In the genomic region with DNA sequence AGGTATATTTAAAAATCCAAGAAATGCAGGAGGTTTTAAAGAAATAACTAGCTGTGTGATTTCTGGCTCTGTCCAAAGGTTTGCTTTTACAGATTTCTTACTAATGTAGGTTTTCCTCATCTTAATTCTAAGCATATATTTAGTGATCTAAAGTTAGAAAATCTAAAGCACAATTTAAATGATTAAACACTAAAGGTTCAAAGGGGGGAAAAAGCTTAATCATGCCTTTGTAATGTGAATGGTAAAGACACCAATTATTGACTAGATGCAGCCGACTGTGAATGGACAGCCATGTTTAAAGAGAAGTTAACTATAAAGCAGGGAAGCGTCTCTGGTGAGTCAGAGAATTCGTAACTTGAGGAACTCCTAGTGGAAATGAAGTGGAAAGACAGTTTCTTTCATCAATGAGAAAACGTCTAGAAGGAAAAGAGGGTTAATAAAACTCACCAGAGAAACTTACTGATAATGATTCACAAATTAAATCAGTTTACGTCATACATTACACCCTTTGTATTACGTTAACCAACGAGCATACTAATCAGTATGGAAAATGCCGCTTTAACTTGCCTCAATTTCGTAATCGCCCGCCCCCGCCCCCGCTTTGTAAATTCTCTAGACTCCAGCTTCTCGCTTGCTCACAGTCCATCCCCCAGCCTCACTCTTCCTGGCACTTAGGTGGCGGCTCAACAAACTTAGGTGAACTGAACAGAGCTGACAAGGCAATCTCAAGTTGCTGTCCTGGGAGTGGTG, we compare ENCODE assay signal across 7 cellular contexts. TPM values are rescaled to one million over a fixed set of nuclear protein-coding genes. Genes with fewer than 3 reads are reported as not detected.
DNase-seq lines count a peak whose midpoint lies in the region; ATAC-seq, FAIRE-seq and TF ChIP-seq lines count a peak whose summit lies in the region.

No MANE protein-coding gene starts in this region.

- peaks cover 21 to 36% (median 28%) of the 10 kb centered on the region in 3 donors for H3K4me1 Mint-ChIP-seq in T-cell
- H3K4me1 Mint-ChIP-seq in central memory CD8-positive, alpha-beta T cell, result peaks cover 26% of the 10 kb centered on the region

- TF ChIP-seq CTCF in GM12865 (IDR thresholded peaks at IDR 0.05; ENCODE audit: insufficient read depth, low read depth, low read length, missing control alignments), result peak; percentile 10

- peak overlapping the region; percentile 72 for H3K4me3 ChIP-seq in GM12865 (ENCODE audit: low read depth, low read length)

- peak; percentile 94 for FAIRE-seq in islet of Langerhans (lab: Jason Lieb, UNC)

- ATAC-seq in T-cell (replicated peaks in 1 of 4) (peak; percentile 8 to 21 (median 12)), GM18517 (IDR thresholded peaks at IDR 0.05; ENCODE audit: unreplicated experiment) (no peak)
- peak; percentile 25 for ATAC-seq in central memory CD8-positive, alpha-beta T cell (replicated peaks; ENCODE audit: extremely low read depth, poor library complexity, severe bottlenecking)

- peak; percentile 35 for DNase-seq in GM12865 (ENCODE audit: low read depth)
- DNase-seq in NCI-H1105 (lab: John Stamatoyannopoulos, UW), result peak; percentile 41
- peak in 26 of 34 experiments; percentile 24 to 83 (median 73) for DNase-seq in T-cell
- no peak for DNase-seq in central memory CD8-positive, alpha-beta T cell (ENCODE audit: low spot score in 2 of 2)
- peak; percentile 67 for DNase-seq in stimulated activated CD4-positive, alpha-beta T cell treated with anti-CD3 and anti-CD28 coated beads, Interleukin-15, amount 100 ng/mL, for 24 hours

- peaks cover 4% of the 10 kb centered on the region for H3K36me3 Mint-ChIP-seq in T-cell
- H3K36me3 Mint-ChIP-seq in central memory CD8-positive, alpha-beta T cell (ENCODE audit: insufficient read depth), result peaks cover 36% of the 10 kb centered on the region

- peak overlapping the region; percentile 93 to 98 (median 94) for H3K4me3 Mint-ChIP-seq in T-cell
- peak overlapping the region; percentile 87 for H3K4me3 Mint-ChIP-seq in central memory CD8-positive, alpha-beta T cell

- CTCF ChIA-PET in T-cell (lab: Charles Lee), result interaction anchor here (0.6 to 4.5 kb wide), 23 partner anchors 8 to 1636 kb away, joined by 3 to 101 read pairs (median 5); a partner anchor contains a TSS

- peak overlapping the region; percentile 99 to 100 for H3K27ac Mint-ChIP-seq in T-cell
- H3K27ac Mint-ChIP-seq in central memory CD8-positive, alpha-beta T cell (ENCODE audit: low read depth), result peak overlapping the region; percentile 97

- POLR2A ChIA-PET in T-cell (lab: Charles Lee), result interaction anchor here (0.6 to 3.7 kb wide), 21 partner anchors 12 to 883 kb away, joined by 3 to 76 read pairs (median 6); a partner anchor contains a TSS

- peaks cover 2 to 5% of the 10 kb centered on the region in 2 donors for H3K27me3 Mint-ChIP-seq in T-cell
- no peaks in the 10 kb centered on the region for H3K27me3 Mint-ChIP-seq in central memory CD8-positive, alpha-beta T cell

- H3K9me3 Mint-ChIP-seq in T-cell, result no peaks in the 10 kb centered on the region
- no peaks in the 10 kb centered on the region for H3K9me3 Mint-ChIP-seq in central memory CD8-positive, alpha-beta T cell

RNA-seq across cellular contexts. Expression of a gene that starts 1.1 kb away (rescaled TPM):
- total RNA-seq in T-cell, result 100 to 1,000 TPM in 2 of 5 donors, 10 to 100 TPM in 3; 78.6 to 211 (median 92.0) TPM

Comparison
In these comparisons a context has a peak if more than half of its experiments do, and no peak if none do; other contexts are left out.
1. DNase-seq: peak in GM12865 (single experiment), NCI-H1105 (single experiment), T-cell (26 of 34) and stimulated activated CD4-positive, alpha-beta T cell treated with anti-CD3 and anti-CD28 coated beads, Interleukin-15, amount 100 ng/mL, for 24 hours (single experiment); none in central memory CD8-positive, alpha-beta T cell (0 of 2).